ENCODE assay signal across 9 cellular contexts in genomic region chr10:5442056-5442989, GRCh38. TPM values are rescaled to one million over a fixed set of nuclear protein-coding genes. Genes with fewer than 3 reads are reported as not detected.
DNase-seq lines count a peak whose midpoint lies in the region; ATAC-seq lines count a peak whose summit lies in the region.
"Had no signal": no experiment of that assay in that cellular context is flagged by ENCODE, and none has a peak within 500 bp of the region (broad histone marks: within the 10 kb centered on the region; RNA-seq: fewer than 3 reads in every experiment).

No MANE protein-coding gene starts in this region.

- DNase-seq in AG08395 (ENCODE audit: low spot score) (peak; percentile 56), G401 (ENCODE audit: low spot score) (peak; percentile 57), NCI-H2227 treated with DMSO at 0.1 percent for 48 hours (lab: John Stamatoyannopoulos, UW) (peak; percentile 12), inferior parietal cortex (ENCODE audit: extremely low spot score) (peak; percentile 87), superior temporal gyrus (ENCODE audit: extremely low spot score) (peak; percentile 90), NCI-H2081 treated with DMSO at 0.1 percent for 48 hours (lab: John Stamatoyannopoulos, UW) (no peak)
- DNase-seq in activated gamma-delta T cell treated with anti-CD3 and anti-CD28 coated beads, Interleukin-2, amount 50 U/mL, for 16 hours (ENCODE audit: low read depth) = peak; percentile 12

- in situ Hi-C loops in G401 (cut with HindIII; ENCODE audit: low sequenced_read_pairs) = no loop called here

- no peak for ATAC-seq in HG03139 (IDR thresholded peaks at IDR 0.05; ENCODE audit: unreplicated experiment)

RNA-seq across cellular contexts. Expression of gene NET1, which starts 30.0 kb away (rescaled TPM):
- 32.5 and 42.2 TPM in 2 replicates for total RNA-seq in G401 (2014; rRNA removed; shearing (Covaris generic))

RNA-seq across cellular contexts. Expression of gene TUBAL3, which starts 37.7 kb away (rescaled TPM):
- not detected in 2 replicates for total RNA-seq in G401 (2014; rRNA removed; shearing (Covaris generic))

RNA-seq across cellular contexts. Expression of gene CALML5, which starts 57.0 kb away (rescaled TPM):
- not detected in 2 replicates for total RNA-seq in G401 (2014; rRNA removed; shearing (Covaris generic))
- total RNA-seq: urinary bladder had no signal
